In the genomic region with DNA sequence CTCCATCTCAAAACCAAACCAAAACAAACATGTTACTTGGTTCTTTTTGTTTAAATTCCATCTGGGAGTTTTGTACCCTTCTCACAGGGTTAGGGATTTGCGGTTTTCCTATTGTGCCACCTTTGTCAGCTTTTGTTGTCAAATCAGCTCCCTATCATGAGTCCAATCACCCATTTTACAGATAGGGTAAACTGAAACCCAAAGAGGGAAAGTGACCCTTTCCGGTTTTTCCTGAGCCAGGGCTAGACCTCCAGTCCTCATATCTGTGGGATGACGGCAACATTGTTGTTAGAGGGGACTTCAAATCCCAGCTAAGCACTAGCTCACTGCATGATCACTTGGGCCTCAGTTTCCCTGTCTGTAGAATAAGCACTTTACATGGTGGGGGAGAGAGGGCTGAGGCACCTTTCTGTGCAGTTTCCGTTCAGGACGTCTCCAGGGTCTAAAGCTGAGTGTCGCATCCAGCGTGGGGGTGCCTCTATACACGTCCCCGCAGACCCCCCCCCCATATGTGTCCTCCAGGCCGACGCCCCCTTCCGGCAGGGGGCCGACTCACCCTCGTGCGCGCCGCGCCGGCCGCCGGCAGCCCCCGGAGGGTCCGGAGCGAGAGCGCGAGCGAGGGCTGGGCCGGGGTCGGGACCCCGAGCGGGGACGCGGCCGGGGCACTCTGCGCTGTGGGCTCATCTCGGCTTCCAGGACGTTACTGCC, we compare ENCODE assay signal across 10 cellular contexts. TPM values are rescaled to one million over a fixed set of nuclear protein-coding genes. Genes with fewer than 3 reads are reported as not detected.
DNase-seq lines count a peak whose midpoint lies in the region; ATAC-seq and TF ChIP-seq lines count a peak whose summit lies in the region.
"Had no signal": no experiment of that assay in that cellular context is flagged by ENCODE, and none has a peak within 500 bp of the region (broad histone marks: within the 10 kb centered on the region; RNA-seq: fewer than 3 reads in every experiment).

No MANE protein-coding gene starts in this region.

- peak overlapping the region; percentile 92 for H3K4me2 ChIP-seq in hepatocyte

- no peak for TF ChIP-seq CTCF in hepatocyte (IDR thresholded peaks at IDR 0.05; ENCODE audit: poor library complexity)

- no peak for ATAC-seq in activated T-helper 17 cell treated with anti-CD3 and anti-CD28 coated beads, Interleukin-2, amount 50 U/mL, for 72 hours (replicated peaks)
- ATAC-seq in stimulated activated naive CD8-positive, alpha-beta T cell treated with anti-CD3 and anti-CD28 coated beads, Interleukin-15, amount 100 ng/mL, for 72 hours = peak; percentile 6
- no peak for ATAC-seq in GM21717 (IDR thresholded peaks at IDR 0.05; ENCODE audit: unreplicated experiment)

- DNase-seq in NCI-H2227 (lab: John Stamatoyannopoulos, UW; ENCODE audit: unreplicated experiment) = peak; percentile 33
- no peak for DNase-seq in NCI-H2227 treated with DMSO at 0.1 percent for 48 hours (lab: John Stamatoyannopoulos, UW)
- DNase-seq in hepatocyte (ENCODE audit: low spot score) = no peak
- DNase-seq in stimulated activated naive CD8-positive, alpha-beta T cell treated with anti-CD3 and anti-CD28 coated beads, Interleukin-15, amount 100 ng/mL, for 72 hours = peak in 1 of 2 donors; percentile 13
- DNase-seq in NCI-H510A (lab: John Stamatoyannopoulos, UW) = no peak
- no peak for DNase-seq in NK-92 (lab: John Stamatoyannopoulos, UW; ENCODE audit: unreplicated experiment)

- peak overlapping the region; percentile 88 for H3K4me3 Mint-ChIP-seq in activated T-helper 17 cell treated with anti-CD3 and anti-CD28 coated beads, Interleukin-2, amount 50 U/mL, for 72 hours
- H3K4me3 Mint-ChIP-seq in stimulated activated naive CD8-positive, alpha-beta T cell treated with anti-CD3 and anti-CD28 coated beads, Interleukin-15, amount 100 ng/mL, for 72 hours = peak overlapping the region; percentile 87 to 98

- peak overlapping the region; percentile 29 for H3K4me3 ChIP-seq in hepatocyte

- no peak overlapping the region for H3K27ac Mint-ChIP-seq in activated T-helper 17 cell treated with anti-CD3 and anti-CD28 coated beads, Interleukin-2, amount 50 U/mL, for 72 hours
- H3K27ac Mint-ChIP-seq in stimulated activated naive CD8-positive, alpha-beta T cell treated with anti-CD3 and anti-CD28 coated beads, Interleukin-15, amount 100 ng/mL, for 72 hours = no peak overlapping the region

- H3K9me3 ChIP-seq in hepatocyte (ENCODE audit: low read depth) = no peaks in the 10 kb centered on the region

- H3K4me1 ChIP-seq in hepatocyte (ENCODE audit: insufficient read depth) = peaks cover 5% of the 10 kb centered on the region

- H2AFZ ChIP-seq in hepatocyte = peak overlapping the region; percentile 68

- WGBS in hepatocyte (ENCODE audit: low lambda C conversion rate, missing lambda C conversion rate) = 14% methylated on average over 19 of the region's 37 CpGs

- no peaks in the 10 kb centered on the region for H3K36me3 ChIP-seq in hepatocyte (replicated peaks; ENCODE audit: insufficient read depth, low read depth)

- H3K79me2 ChIP-seq in hepatocyte = no peaks in the 10 kb centered on the region

- no peaks in the 10 kb centered on the region for H4K20me1 ChIP-seq in hepatocyte (ENCODE audit: insufficient read depth, poor library complexity, severe bottlenecking)

- peaks cover 4% of the 10 kb centered on the region for H3K36me3 Mint-ChIP-seq in activated T-helper 17 cell treated with anti-CD3 and anti-CD28 coated beads, Interleukin-2, amount 50 U/mL, for 72 hours (ENCODE audit: low read depth)

- H3K27me3 Mint-ChIP-seq in activated T-helper 17 cell treated with anti-CD3 and anti-CD28 coated beads, Interleukin-2, amount 50 U/mL, for 72 hours = no peaks in the 10 kb centered on the region
- H3K27me3 Mint-ChIP-seq in stimulated activated naive CD8-positive, alpha-beta T cell treated with anti-CD3 and anti-CD28 coated beads, Interleukin-15, amount 100 ng/mL, for 72 hours = peaks cover 24% of the 10 kb centered on the region

- H3K9me2 ChIP-seq in hepatocyte (replicated peaks; ENCODE audit: insufficient read depth) = no peaks in the 10 kb centered on the region

- no peak overlapping the region for H3K27ac ChIP-seq in hepatocyte
- H3K27ac ChIP-seq: 22Rv1 had no signal

- H3K27me3 ChIP-seq in hepatocyte = peaks cover 9% of the 10 kb centered on the region

- H3K9me3 Mint-ChIP-seq in activated T-helper 17 cell treated with anti-CD3 and anti-CD28 coated beads, Interleukin-2, amount 50 U/mL, for 72 hours = no peaks in the 10 kb centered on the region
- H3K9me3 Mint-ChIP-seq in stimulated activated naive CD8-positive, alpha-beta T cell treated with anti-CD3 and anti-CD28 coated beads, Interleukin-15, amount 100 ng/mL, for 72 hours = no peaks in the 10 kb centered on the region

- H3K4me1 Mint-ChIP-seq in activated T-helper 17 cell treated with anti-CD3 and anti-CD28 coated beads, Interleukin-2, amount 50 U/mL, for 72 hours = peaks cover 7% of the 10 kb centered on the region
- peaks cover 22% of the 10 kb centered on the region for H3K4me1 Mint-ChIP-seq in stimulated activated naive CD8-positive, alpha-beta T cell treated with anti-CD3 and anti-CD28 coated beads, Interleukin-15, amount 100 ng/mL, for 72 hours

RNA-seq across cellular contexts. Expression of a gene that starts 3.9 kb away (rescaled TPM):
- 1 to 10 TPM; 1.8 to 4.8 TPM for total RNA-seq in activated T-helper 17 cell treated with anti-CD3 and anti-CD28 coated beads, Interleukin-2, amount 50 U/mL, for 72 hours
- not detected in 2 replicates for total RNA-seq in hepatocyte
- polyA plus RNA-seq in hepatocyte = 0.80 TPM in 1 of 2 replicates, not detected in the other
- total RNA-seq: lung microvascular endothelial cell had no signal

RNA-seq across cellular contexts. Expression of a gene that starts 13.0 kb away (rescaled TPM):
- total RNA-seq in activated T-helper 17 cell treated with anti-CD3 and anti-CD28 coated beads, Interleukin-2, amount 50 U/mL, for 72 hours = under 1 TPM in 1 of 2 donors, not detected in 1; 0.53 TPM
- total RNA-seq in hepatocyte = 1.4 and 1.8 TPM in 2 replicates
- polyA plus RNA-seq in hepatocyte = 2.5 and 5.3 TPM in 2 replicates

RNA-seq across cellular contexts. Expression of a gene that starts 15.3 kb away (rescaled TPM):
- total RNA-seq in activated T-helper 17 cell treated with anti-CD3 and anti-CD28 coated beads, Interleukin-2, amount 50 U/mL, for 72 hours = 100 to 1,000 TPM; 130 to 154 TPM
- total RNA-seq in hepatocyte = 43.2 and 50.1 TPM in 2 replicates
- polyA plus RNA-seq in hepatocyte = 129 and 195 TPM in 2 replicates

RNA-seq across cellular contexts. Expression of a gene that starts 29.7 kb away (rescaled TPM):
- total RNA-seq in activated T-helper 17 cell treated with anti-CD3 and anti-CD28 coated beads, Interleukin-2, amount 50 U/mL, for 72 hours = 10 to 100 TPM; 42.6 to 48.9 TPM
- 36.1 and 46.4 TPM in 2 replicates for total RNA-seq in hepatocyte
- polyA plus RNA-seq in hepatocyte = 65.2 and 77.1 TPM in 2 replicates

RNA-seq across cellular contexts. Expression of a gene that starts 52.8 kb away (rescaled TPM):
- 10 to 100 TPM; 14.7 to 29.6 TPM for total RNA-seq in activated T-helper 17 cell treated with anti-CD3 and anti-CD28 coated beads, Interleukin-2, amount 50 U/mL, for 72 hours
- total RNA-seq in hepatocyte = 18.1 and 20.9 TPM in 2 replicates
- polyA plus RNA-seq in hepatocyte = 13.2 and 18.1 TPM in 2 replicates
